In genomic region chr19:49469828-49470614, GRCh38 we compare ENCODE assay signal across 8 cellular contexts. TPM values are rescaled to one million over a fixed set of nuclear protein-coding genes. Genes with fewer than 3 reads are reported as not detected.
DNase-seq lines count a peak whose midpoint lies in the region; ATAC-seq and TF ChIP-seq lines count a peak whose summit lies in the region.

No MANE protein-coding gene starts in this region.

- no peaks in the 10 kb centered on the region for H3K9me3 ChIP-seq in BLaER1
- H3K9me3 ChIP-seq in Loucy (ENCODE audit: insufficient read depth, low read depth, low read length), result no peaks in the 10 kb centered on the region
- H3K9me3 ChIP-seq in neutrophil, result no peaks in the 10 kb centered on the region
- no peaks in the 10 kb centered on the region for H3K9me3 ChIP-seq in prostate gland

- peaks cover 8% of the 10 kb centered on the region for H3K36me3 Mint-ChIP-seq in activated T-helper 2 cell treated with anti-CD3 and anti-CD28 coated beads, Interferon-gamma antibody, Interleukin-2, Interleukin-4, amounts not matched to agents 10 μg/mL and 5 μg/mL and 100 μg/mL, durations not matched to agents 14 hours and 24 hours and 36 hours (ENCODE audit: low read depth)

- no peaks in the 10 kb centered on the region for H3K9me3 Mint-ChIP-seq in activated T-helper 2 cell treated with anti-CD3 and anti-CD28 coated beads, Interferon-gamma antibody, Interleukin-2, Interleukin-4, amounts not matched to agents 10 μg/mL and 5 μg/mL and 100 μg/mL, durations not matched to agents 14 hours and 24 hours and 36 hours

- H3K9ac ChIP-seq in BLaER1 (peak overlapping the region; percentile 59; the same call in 1 of the 2 replicates), Loucy (ENCODE audit: low read depth, low read length, poor library complexity, severe bottlenecking) (peak overlapping the region; percentile 63)

- peaks cover 20% of the 10 kb centered on the region for H3K36me3 ChIP-seq in BLaER1
- H3K36me3 ChIP-seq in Loucy (ENCODE audit: insufficient read depth, low read length), result no peaks in the 10 kb centered on the region
- H3K36me3 ChIP-seq in neutrophil, result peaks cover 20% of the 10 kb centered on the region
- no peaks in the 10 kb centered on the region for H3K36me3 ChIP-seq in prostate gland

- no peaks in the 10 kb centered on the region for H3K27me3 ChIP-seq in BLaER1
- no peaks in the 10 kb centered on the region for H3K27me3 ChIP-seq in Loucy (ENCODE audit: insufficient read depth, low read length, poor library complexity, severe bottlenecking)
- H3K27me3 ChIP-seq in neutrophil, result peaks cover 4% of the 10 kb centered on the region
- no peaks in the 10 kb centered on the region for H3K27me3 ChIP-seq in prostate gland (replicated peaks; ENCODE audit: insufficient read depth)

- DNase-seq in activated T-helper 2 cell treated with anti-CD3 and anti-CD28 coated beads, Interferon-gamma antibody, Interleukin-2, Interleukin-4, amounts not matched to agents 10 μg/mL and 5 μg/mL and 100 μg/mL, durations not matched to agents 14 hours and 24 hours and 36 hours (ENCODE audit: low spot score), result peak; percentile 81
- DNase-seq in prostate gland (ENCODE audit: low spot score) (no peak), mesenteric fat pad (ENCODE audit: low spot score) (no peak)

- H3K4me2 ChIP-seq in BLaER1, result peak overlapping the region; percentile 94
- H3K4me2 ChIP-seq in Loucy (ENCODE audit: low read depth, low read length, poor library complexity, severe bottlenecking), result peak overlapping the region; percentile 72

- ATAC-seq in GM19395 (IDR thresholded peaks at IDR 0.05; ENCODE audit: unreplicated experiment) (peak; percentile 40), GM19452 (IDR thresholded peaks at IDR 0.05; ENCODE audit: unreplicated experiment) (no peak)

- H3K27ac Mint-ChIP-seq in activated T-helper 2 cell treated with anti-CD3 and anti-CD28 coated beads, Interferon-gamma antibody, Interleukin-2, Interleukin-4, amounts not matched to agents 10 μg/mL and 5 μg/mL and 100 μg/mL, durations not matched to agents 14 hours and 24 hours and 36 hours, result peak overlapping the region; percentile 90

- H4K20me1 ChIP-seq in BLaER1 (peaks cover 7% of the 10 kb centered on the region; the same call in 1 of the 2 replicates), Loucy (ENCODE audit: insufficient read depth, low read length, poor library complexity, severe bottlenecking) (no peaks in the 10 kb centered on the region)

- peaks cover 19% of the 10 kb centered on the region for H3F3A ChIP-seq in Loucy (ENCODE audit: low read depth)

- TF ChIP-seq CTCF in Loucy (conservative IDR thresholded peaks at IDR 0.05; ENCODE audit: low read length) (peak; percentile 84), neutrophil (IDR thresholded peaks at IDR 0.05) (peak; percentile 20), prostate gland (IDR thresholded peaks at IDR 0.05) (no peak)

- intact Hi-C loops in activated T-helper 2 cell treated with anti-CD3 and anti-CD28 coated beads, Interferon-gamma antibody, Interleukin-2, Interleukin-4, amounts not matched to agents 10 μg/mL and 5 μg/mL and 100 μg/mL, durations not matched to agents 14 hours and 24 hours and 36 hours (cut with micrococcal nuclease), result loop anchor here (1.0 kb wide), 3 partner anchors 17 to 78 kb away; partner anchors contain the start of gene ALDH16A1
- intact Hi-C loops in prostate gland (cut with DNase I), result no loop called here

- H3K27ac ChIP-seq in BLaER1 (peak overlapping the region; percentile 89), neutrophil (no peak overlapping the region), prostate gland (no peak overlapping the region)

- H3K4me3 ChIP-seq in BLaER1 (peak overlapping the region; percentile 37; the same call in 1 of the 2 replicates), Loucy (ENCODE audit: low read length, poor library complexity, severe bottlenecking) (peak overlapping the region; percentile 52), neutrophil (ENCODE audit: low read depth in 1 of 2, low read length in 1 of 2) (no peak overlapping the region), prostate gland (no peak overlapping the region)

- H3K9me2 ChIP-seq in Loucy (replicated peaks; ENCODE audit: low read depth, low read length), result no peaks in the 10 kb centered on the region

- no peaks in the 10 kb centered on the region for H3K27me3 Mint-ChIP-seq in activated T-helper 2 cell treated with anti-CD3 and anti-CD28 coated beads, Interferon-gamma antibody, Interleukin-2, Interleukin-4, amounts not matched to agents 10 μg/mL and 5 μg/mL and 100 μg/mL, durations not matched to agents 14 hours and 24 hours and 36 hours (ENCODE audit: low read depth)

- no peaks in the 10 kb centered on the region for H3K79me2 ChIP-seq in Loucy (ENCODE audit: insufficient read depth, low read length)

- peaks cover 32% of the 10 kb centered on the region for H3K4me1 Mint-ChIP-seq in activated T-helper 2 cell treated with anti-CD3 and anti-CD28 coated beads, Interferon-gamma antibody, Interleukin-2, Interleukin-4, amounts not matched to agents 10 μg/mL and 5 μg/mL and 100 μg/mL, durations not matched to agents 14 hours and 24 hours and 36 hours (ENCODE audit: low read depth)

- H3K4me3 Mint-ChIP-seq in activated T-helper 2 cell treated with anti-CD3 and anti-CD28 coated beads, Interferon-gamma antibody, Interleukin-2, Interleukin-4, amounts not matched to agents 10 μg/mL and 5 μg/mL and 100 μg/mL, durations not matched to agents 14 hours and 24 hours and 36 hours (ENCODE audit: low read depth), result peak overlapping the region; percentile 26

- whole genome bisulfite sequencing in prostate gland, result 80% methylated on average over 25 of the region's 25 CpGs

- H3K4me1 ChIP-seq in BLaER1 (peaks cover 77% of the 10 kb centered on the region), Loucy (ENCODE audit: insufficient read depth, low read length, poor library complexity, severe bottlenecking) (peaks cover 49% of the 10 kb centered on the region), neutrophil (ENCODE audit: control insufficient read depth in 1 of 2, insufficient read depth in 1 of 2, low read depth in 1 of 2, low read length in 1 of 2) (peaks cover 11 to 16% of the 10 kb centered on the region in 2 experiments), prostate gland (replicated peaks) (no peaks in the 10 kb centered on the region)

- TF ChIP-seq POLR2A in prostate gland (IDR thresholded peaks at IDR 0.05), result no peak

- no peak overlapping the region for H2AFZ ChIP-seq in Loucy (ENCODE audit: low read length)

RNA-seq across cellular contexts. Expression of gene FLT3LG, which starts 4.0 kb away (rescaled TPM):
- total RNA-seq in activated T-helper 2 cell treated with anti-CD3 and anti-CD28 coated beads, Interferon-gamma antibody, Interleukin-2, Interleukin-4, amounts not matched to agents 10 μg/mL and 5 μg/mL and 100 μg/mL, durations not matched to agents 14 hours and 24 hours and 36 hours, result 49.3 and 57.9 TPM in 2 replicates
- 10 to 100 TPM in 1 of 2 donors, 1 to 10 TPM in 1; 2.9 to 10.7 TPM for total RNA-seq in prostate gland
- 6.2 TPM for total RNA-seq in mesenteric fat pad

RNA-seq across cellular contexts. Expression of gene ALDH16A1, which starts 17.0 kb away (rescaled TPM):
- 26.4 and 32.5 TPM in 2 replicates for total RNA-seq in activated T-helper 2 cell treated with anti-CD3 and anti-CD28 coated beads, Interferon-gamma antibody, Interleukin-2, Interleukin-4, amounts not matched to agents 10 μg/mL and 5 μg/mL and 100 μg/mL, durations not matched to agents 14 hours and 24 hours and 36 hours
- total RNA-seq in prostate gland, result 10 to 100 TPM; 24.3 to 42.0 TPM
- total RNA-seq in mesenteric fat pad, result 32.1 TPM

RNA-seq across cellular contexts. Expression of gene RPL13A, which starts 17.4 kb away (rescaled TPM):
- 3,221 and 3,346 TPM in 2 replicates for total RNA-seq in activated T-helper 2 cell treated with anti-CD3 and anti-CD28 coated beads, Interferon-gamma antibody, Interleukin-2, Interleukin-4, amounts not matched to agents 10 μg/mL and 5 μg/mL and 100 μg/mL, durations not matched to agents 14 hours and 24 hours and 36 hours
- 1,000 to 10,000 TPM; 2,414 to 3,956 TPM for total RNA-seq in prostate gland
- total RNA-seq in mesenteric fat pad, result 2,027 TPM

RNA-seq across cellular contexts. Expression of gene PIH1D1, which starts 18.4 kb away (rescaled TPM):
- total RNA-seq in activated T-helper 2 cell treated with anti-CD3 and anti-CD28 coated beads, Interferon-gamma antibody, Interleukin-2, Interleukin-4, amounts not matched to agents 10 μg/mL and 5 μg/mL and 100 μg/mL, durations not matched to agents 14 hours and 24 hours and 36 hours, result 136 and 138 TPM in 2 replicates
- total RNA-seq in prostate gland (100 to 1,000 TPM in 1 of 2 donors, 10 to 100 TPM in 1; 93.0 to 123 TPM), mesenteric fat pad (50.2 TPM)

RNA-seq across cellular contexts. Expression of gene RPS11, which starts 26.2 kb away (rescaled TPM):
- 2,145 and 2,173 TPM in 2 replicates for total RNA-seq in activated T-helper 2 cell treated with anti-CD3 and anti-CD28 coated beads, Interferon-gamma antibody, Interleukin-2, Interleukin-4, amounts not matched to agents 10 μg/mL and 5 μg/mL and 100 μg/mL, durations not matched to agents 14 hours and 24 hours and 36 hours
- total RNA-seq in prostate gland, result 1,000 to 10,000 TPM; 4,118 to 4,499 TPM
- total RNA-seq in mesenteric fat pad, result 1,458 TPM

Comparison
In these comparisons a context has a peak if more than half of its experiments do, and no peak if none do; other contexts are left out.
1. H3K4me3 ChIP-seq: peak in BLaER1 (single experiment) and Loucy (single experiment); none in neutrophil (0 of 2) and prostate gland (0 of 2).
2. CTCF ChIP-seq: peak in Loucy (single experiment) and neutrophil (single experiment); none in prostate gland (0 of 4).